14 cellular contexts compared by ENCODE assay signal in genomic region chr11:26946209-26946828, GRCh38. TPM values are rescaled to one million over a fixed set of nuclear protein-coding genes. Genes with fewer than 3 reads are reported as not detected.
DNase-seq lines count a peak whose midpoint lies in the region; TF ChIP-seq lines count a peak whose summit lies in the region.
"Had no signal": no experiment of that assay in that cellular context is flagged by ENCODE, and none has a peak within 500 bp of the region (broad histone marks: within the 10 kb centered on the region; RNA-seq: fewer than 3 reads in every experiment).

No MANE protein-coding gene starts in this region.

- TF ChIP-seq CTCF in AG10803 (conservative IDR thresholded peaks at IDR 0.05; ENCODE audit: low read length) (no peak), PC-9 (conservative IDR thresholded peaks at IDR 0.05) (no peak)

- CTCF ChIA-PET in PC-9 (lab: Charles Lee): no interaction called here

- no peaks in the 10 kb centered on the region for H4K20me1 ChIP-seq in PC-9 (ENCODE audit: insufficient read depth)

- DNase-seq in AG10803 (ENCODE audit: low read depth) (peak; percentile 90), RKO (ENCODE audit: low spot score) (peak; percentile 21), dedifferentiated amniotic fluid mesenchymal stem cell (ENCODE audit: extremely low spot score) (peak; percentile 50), PC-9 (no peak), NCI-H510A treated with DMSO at 0.1 percent for 48 hours (lab: John Stamatoyannopoulos, UW) (no peak), inferior parietal cortex (ENCODE audit: extremely low spot score) (no peak), ecto neural progenitor cell (ENCODE audit: low spot score) (no peak)
- DNase-seq: ACHN; activated CD4-positive, alpha-beta T cell treated with anti-CD3 and anti-CD28 coated beads, Interleukin-2, amount 10 ng/mL, durations not matched to agents 24 days and 14 days; MV-4-11; naive thymus-derived CD4-positive, alpha-beta T cell; NCI-H2107; T-helper 9 cell had no signal

- H3K9me2 ChIP-seq in PC-9 (ENCODE audit: insufficient read depth): no peaks in the 10 kb centered on the region

- H3K27ac ChIP-seq in muscle layer of duodenum (ENCODE audit: low read length): peak overlapping the region; percentile 48
- no peak overlapping the region for H3K27ac ChIP-seq in PC-9

- no peaks in the 10 kb centered on the region for H3K79me2 ChIP-seq in PC-9 (ENCODE audit: low read depth)

- H2AFZ ChIP-seq in PC-9: no peak overlapping the region

- H3K4me3 ChIP-seq in AG10803 (ENCODE audit: low read length) (no peak overlapping the region), muscle layer of duodenum (ENCODE audit: low read depth in 1 of 2, low read length in 2 of 2) (no peak overlapping the region), PC-9 (no peak overlapping the region)

- H3K4me1 ChIP-seq in muscle layer of duodenum (ENCODE audit: control insufficient read depth in 1 of 2, insufficient read depth in 2 of 2, low read length in 2 of 2) (peaks cover 9 to 15% of the 10 kb centered on the region in 2 donors), PC-9 (replicated peaks; ENCODE audit: insufficient read depth) (no peaks in the 10 kb centered on the region)

- no peaks in the 10 kb centered on the region for H3F3A ChIP-seq in PC-9 (ENCODE audit: insufficient read depth, low read depth)

- H3K4me2 ChIP-seq in PC-9: no peak overlapping the region

- H3K27me3 ChIP-seq in muscle layer of duodenum (ENCODE audit: low read depth, low read length): no peaks in the 10 kb centered on the region
- no peaks in the 10 kb centered on the region for H3K27me3 ChIP-seq in PC-9 (ENCODE audit: insufficient read depth, low read depth)

- intact Hi-C loops in PC-9 (cut with micrococcal nuclease; ENCODE audit: unreplicated experiment): no loop called here

- no peaks in the 10 kb centered on the region for H3K9me3 ChIP-seq in muscle layer of duodenum (ENCODE audit: control insufficient read depth in 1 of 2, low read length in 2 of 2)
- no peaks in the 10 kb centered on the region for H3K9me3 ChIP-seq in PC-9 (ENCODE audit: insufficient read depth, low read depth)

- H3K36me3 ChIP-seq in muscle layer of duodenum (ENCODE audit: control insufficient read depth in 1 of 2, insufficient read depth in 2 of 2, low read length in 2 of 2) (no peaks in the 10 kb centered on the region), PC-9 (ENCODE audit: low read depth) (no peaks in the 10 kb centered on the region)

- POLR2A ChIA-PET in PC-9 (lab: Charles Lee; ENCODE audit: unreplicated experiment): no interaction called here

- BruUV-seq in PC-9 (replicated peaks; lab: Mats Ljungman, UMichigan): no TSS peak

RNA-seq across cellular contexts. Expression of gene FIBIN, which starts 47.6 kb away (rescaled TPM):
- not detected in 2 replicates for total RNA-seq in PC-9 (2021)
- total RNA-seq: activated CD4-positive, alpha-beta T cell treated with anti-CD3 and anti-CD28 coated beads, Interleukin-2, amount 10 ng/mL, durations not matched to agents 24 days and 14 days; naive thymus-derived CD4-positive, alpha-beta T cell had no signal

Comparison
In these comparisons a context has a peak if more than half of its experiments do, and no peak if none do; other contexts are left out.
1. DNase-seq: peak in AG10803 (single experiment), RKO (single experiment) and dedifferentiated amniotic fluid mesenchymal stem cell (single experiment); none in PC-9 (0 of 2), NCI-H510A treated with DMSO at 0.1 percent for 48 hours (single experiment), inferior parietal cortex (single experiment) and ecto neural progenitor cell (single experiment).